22 cellular contexts compared by ENCODE assay signal in the genomic region with DNA sequence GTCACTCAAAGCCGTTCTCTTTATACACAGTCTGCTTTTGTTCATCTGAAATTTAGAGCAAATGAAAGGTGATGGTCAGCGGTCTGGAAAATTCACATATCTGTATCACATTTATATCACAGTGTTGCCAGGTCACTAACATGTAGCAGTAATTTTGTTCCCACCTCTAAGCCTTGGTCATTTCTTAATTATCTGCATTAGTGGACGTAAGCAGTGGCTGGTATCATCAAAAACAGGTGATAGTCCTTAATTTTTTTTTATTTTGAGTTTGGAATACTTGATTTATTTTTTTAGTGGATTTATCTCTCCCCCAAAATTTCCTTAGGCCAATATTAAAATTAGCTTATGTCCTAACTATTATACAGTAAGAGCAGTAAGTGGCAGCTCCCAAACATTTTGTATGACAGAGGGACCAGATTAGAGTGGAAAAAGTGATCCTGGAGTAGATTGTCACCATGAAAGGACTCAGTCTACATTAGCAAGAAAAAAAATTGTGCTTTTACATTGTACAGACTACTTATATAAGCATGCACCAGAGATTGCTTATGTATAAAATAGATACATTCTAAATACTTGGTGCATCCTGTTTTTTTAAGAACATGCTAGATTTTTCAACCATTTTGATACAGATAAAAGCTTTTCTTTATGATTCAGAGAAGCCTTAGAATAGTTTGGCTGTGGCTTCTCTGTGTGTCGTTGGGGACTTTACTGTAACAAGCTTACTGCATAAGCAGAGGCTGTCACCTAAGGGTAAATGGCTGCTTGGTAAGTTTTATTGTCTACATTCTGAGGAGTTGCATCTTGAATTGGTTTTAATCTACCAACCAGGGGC.
DNase-seq lines count a peak whose midpoint lies in the region; ATAC-seq and TF ChIP-seq lines count a peak whose summit lies in the region.
"Had no signal": no experiment of that assay in that cellular context is flagged by ENCODE, and none has a peak within 500 bp of the region (broad histone marks: within the 10 kb centered on the region; RNA-seq: fewer than 3 reads in every experiment).

No MANE protein-coding gene starts in this region.

- TF ChIP-seq CTCF in cardiac muscle cell (IDR thresholded peaks at IDR 0.05; ENCODE audit: low read depth, low read length) (no peak), right atrium auricular region (IDR thresholded peaks at IDR 0.05) (no peak)

- peaks cover 12% of the 10 kb centered on the region for H3K4me1 Mint-ChIP-seq in activated CD8-positive, alpha-beta T cell treated with anti-CD3 and anti-CD28 coated beads, Interleukin-2, amount 10 ng/mL, durations not matched to agents 7 days and 5 days (ENCODE audit: low read depth)
- H3K4me1 Mint-ChIP-seq in immature natural killer cell: peaks cover 12 to 60% of the 10 kb centered on the region in 2 donors
- peaks cover 45% of the 10 kb centered on the region for H3K4me1 Mint-ChIP-seq in stimulated activated naive CD8-positive, alpha-beta T cell treated with anti-CD3 and anti-CD28 coated beads, Interleukin-15, amount 100 ng/mL, for 72 hours

- H3K27me3 ChIP-seq in cardiac muscle cell (no peaks in the 10 kb centered on the region), right atrium auricular region (no peaks in the 10 kb centered on the region)
- H3K27me3 ChIP-seq: neutrophil, tibial nerve had no signal

- H3K36me3 ChIP-seq in cardiac muscle cell (no peaks in the 10 kb centered on the region), right atrium auricular region (peaks cover 13% of the 10 kb centered on the region)

- peak; percentile 67 for ATAC-seq in activated CD8-positive, alpha-beta T cell treated with anti-CD3 and anti-CD28 coated beads, Interleukin-2, amount 10 ng/mL, durations not matched to agents 7 days and 5 days
- peak; percentile 71 for ATAC-seq in stimulated activated naive CD8-positive, alpha-beta T cell treated with anti-CD3 and anti-CD28 coated beads, Interleukin-15, amount 100 ng/mL, for 72 hours
- no peak for ATAC-seq in GM18867 (IDR thresholded peaks at IDR 0.05; ENCODE audit: unreplicated experiment)
- ATAC-seq: left ventricle myocardium superior had no signal

- H3K27me3 Mint-ChIP-seq in activated CD8-positive, alpha-beta T cell treated with anti-CD3 and anti-CD28 coated beads, Interleukin-2, amount 10 ng/mL, durations not matched to agents 7 days and 5 days (ENCODE audit: low read depth): no peaks in the 10 kb centered on the region
- no peaks in the 10 kb centered on the region for H3K27me3 Mint-ChIP-seq in immature natural killer cell (ENCODE audit: low read depth in 3 of 3)
- H3K27me3 Mint-ChIP-seq in stimulated activated naive CD8-positive, alpha-beta T cell treated with anti-CD3 and anti-CD28 coated beads, Interleukin-15, amount 100 ng/mL, for 72 hours: no peaks in the 10 kb centered on the region

- no peaks in the 10 kb centered on the region for H3K9me3 Mint-ChIP-seq in activated CD8-positive, alpha-beta T cell treated with anti-CD3 and anti-CD28 coated beads, Interleukin-2, amount 10 ng/mL, durations not matched to agents 7 days and 5 days (ENCODE audit: insufficient read depth)
- H3K9me3 Mint-ChIP-seq in immature natural killer cell: no peaks in the 10 kb centered on the region
- H3K9me3 Mint-ChIP-seq in stimulated activated naive CD8-positive, alpha-beta T cell treated with anti-CD3 and anti-CD28 coated beads, Interleukin-15, amount 100 ng/mL, for 72 hours: peaks cover 0 to 11% of the 10 kb centered on the region in 2 donors

- H3K4me3 ChIP-seq in cardiac muscle cell: no peak overlapping the region
- H3K4me3 ChIP-seq in right atrium auricular region: no peak overlapping the region
- H3K4me3 ChIP-seq: skin epidermis, tibial nerve had no signal

- peaks cover 38% of the 10 kb centered on the region for H3K36me3 Mint-ChIP-seq in activated CD8-positive, alpha-beta T cell treated with anti-CD3 and anti-CD28 coated beads, Interleukin-2, amount 10 ng/mL, durations not matched to agents 7 days and 5 days (ENCODE audit: low read depth)
- peaks cover 0 to 16% (median 6%) of the 10 kb centered on the region in 3 donors for H3K36me3 Mint-ChIP-seq in immature natural killer cell

- POLR2A ChIA-PET in activated CD8-positive, alpha-beta T cell treated with anti-CD3 and anti-CD28 coated beads, Interleukin-2, amount 10 ng/mL, durations not matched to agents 7 days and 5 days (lab: Charles Lee): interaction anchor here (0.7 to 1.0 kb wide), 2 partner anchors 63 to 76 kb away, joined by 3 to 4 read pairs; no protein-coding TSS in a partner anchor

- CTCF ChIA-PET in activated CD8-positive, alpha-beta T cell treated with anti-CD3 and anti-CD28 coated beads, Interleukin-2, amount 10 ng/mL, durations not matched to agents 7 days and 5 days (lab: Charles Lee): interaction anchor here (0.6 to 1.8 kb wide), 5 partner anchors 13 to 100 kb away, joined by 3 to 8 read pairs (median 5); no protein-coding TSS in a partner anchor

- no peak overlapping the region for H3K4me3 Mint-ChIP-seq in activated CD8-positive, alpha-beta T cell treated with anti-CD3 and anti-CD28 coated beads, Interleukin-2, amount 10 ng/mL, durations not matched to agents 7 days and 5 days
- H3K4me3 Mint-ChIP-seq in immature natural killer cell: peak overlapping the region in 4 of 5 donors; percentile 30 to 45 (median 40)
- H3K4me3 Mint-ChIP-seq in stimulated activated naive CD8-positive, alpha-beta T cell treated with anti-CD3 and anti-CD28 coated beads, Interleukin-15, amount 100 ng/mL, for 72 hours: no peak overlapping the region
- H3K4me3 Mint-ChIP-seq: activated T-helper 1 cell treated with anti-CD3 and anti-CD28 coated beads, Interleukin-12 subunit alpha, Interleukin-12 subunit beta, Interleukin-2, Interleukin-4 antibody, amounts not matched to agents 30 ng/mL and 10 ng/mL and 1 ng/mL, durations not matched to agents 14 hours and 24 hours and 36 hours had no signal

- DNase-seq in cardiac muscle cell (ENCODE audit: low read depth in 1 of 2, low spot score in 1 of 2): no peak
- no peak for DNase-seq in right atrium auricular region (ENCODE audit: low spot score)
- DNase-seq in activated CD8-positive, alpha-beta T cell treated with anti-CD3 and anti-CD28 coated beads, Interleukin-2, amount 10 ng/mL, durations not matched to agents 7 days and 5 days: no peak
- DNase-seq in immature natural killer cell: no peak
- DNase-seq in stimulated activated naive CD8-positive, alpha-beta T cell treated with anti-CD3 and anti-CD28 coated beads, Interleukin-15, amount 100 ng/mL, for 72 hours: no peak
- DNase-seq in NCI-H510A (lab: John Stamatoyannopoulos, UW): no peak
- DNase-seq in SIG-M5 treated with dmso at 0.1 percent for 504 hours (lab: John Stamatoyannopoulos, UW; ENCODE audit: unreplicated experiment): no peak
- DNase-seq: amniotic stem cell; DMS79; foreskin fibroblast; left ventricle myocardium superior; MM.1S; NCI-H1417 treated with DMSO at 0.1 percent for 48 hours; NCI-H2107; NCI-H510A treated with DMSO at 0.1 percent for 48 hours; stimulated activated CD4-positive, alpha-beta T cell treated with anti-CD3 and anti-CD28 coated beads, Interleukin-1b, Interleukin-23, amount 100 ng/mL, for 48 hours; T-helper 9 cell had no signal

- H3K9me3 ChIP-seq in cardiac muscle cell (ENCODE audit: low read depth) (no peaks in the 10 kb centered on the region), right atrium auricular region (no peaks in the 10 kb centered on the region)
- H3K9me3 ChIP-seq: neutrophil had no signal

- H3K27ac ChIP-seq in cardiac muscle cell: peak overlapping the region; percentile 41
- peak overlapping the region in 1 of 2 donors; percentile 18 for H3K27ac ChIP-seq in right atrium auricular region
- H3K27ac ChIP-seq: neutrophil, skin epidermis, tibial nerve had no signal

- H3K4me1 ChIP-seq in cardiac muscle cell (ENCODE audit: low read depth) (no peaks in the 10 kb centered on the region), right atrium auricular region (peaks cover 0 to 25% of the 10 kb centered on the region in 2 donors)

- H3K27ac Mint-ChIP-seq in activated CD8-positive, alpha-beta T cell treated with anti-CD3 and anti-CD28 coated beads, Interleukin-2, amount 10 ng/mL, durations not matched to agents 7 days and 5 days: no peak overlapping the region
- H3K27ac Mint-ChIP-seq in immature natural killer cell: peak overlapping the region in 5 of 6 donors; percentile 77 to 91 (median 88)
- no peak overlapping the region for H3K27ac Mint-ChIP-seq in stimulated activated naive CD8-positive, alpha-beta T cell treated with anti-CD3 and anti-CD28 coated beads, Interleukin-15, amount 100 ng/mL, for 72 hours
- H3K27ac Mint-ChIP-seq: activated T-helper 1 cell treated with anti-CD3 and anti-CD28 coated beads, Interleukin-12 subunit alpha, Interleukin-12 subunit beta, Interleukin-2, Interleukin-4 antibody, amounts not matched to agents 30 ng/mL and 10 ng/mL and 1 ng/mL, durations not matched to agents 14 hours and 24 hours and 36 hours had no signal

Comparison
In these comparisons a context has a peak if more than half of its experiments do, and no peak if none do; other contexts are left out.
1. H3K27ac Mint-ChIP-seq: peak in immature natural killer cell (5 of 6); none in activated CD8-positive, alpha-beta T cell treated with anti-CD3 and anti-CD28 coated beads, Interleukin-2, amount 10 ng/mL, durations not matched to agents 7 days and 5 days (single experiment) and stimulated activated naive CD8-positive, alpha-beta T cell treated with anti-CD3 and anti-CD28 coated beads, Interleukin-15, amount 100 ng/mL, for 72 hours (0 of 2).
2. H3K4me3 Mint-ChIP-seq: peak in immature natural killer cell (4 of 5); none in activated CD8-positive, alpha-beta T cell treated with anti-CD3 and anti-CD28 coated beads, Interleukin-2, amount 10 ng/mL, durations not matched to agents 7 days and 5 days (single experiment) and stimulated activated naive CD8-positive, alpha-beta T cell treated with anti-CD3 and anti-CD28 coated beads, Interleukin-15, amount 100 ng/mL, for 72 hours (0 of 2).